ENCODE assay signal across 8 cellular contexts in genomic region chr9:22455181-22455580, GRCh38. TPM values are rescaled to one million over a fixed set of nuclear protein-coding genes. Genes with fewer than 3 reads are reported as not detected.
"Had no signal": no experiment of that assay in that cellular context is flagged by ENCODE, and none has a peak within 500 bp of the region (broad histone marks: within the 10 kb centered on the region; RNA-seq: fewer than 3 reads in every experiment).

No MANE protein-coding gene starts in this region.

- H3K27ac Mint-ChIP-seq: GM23338, H9, IgD-negative memory B cell had no signal

- DNase-seq: H9, HCEC 1CT had no signal

- ATAC-seq: GM23338, HepG2 had no signal

- H3K4me1 Mint-ChIP-seq: GM23338, H9 had no signal

- H3K27ac ChIP-seq: HL-60 had no signal

- H3K4me3 Mint-ChIP-seq: GM23338, H9, IgD-negative memory B cell had no signal

- H3K4me2 ChIP-seq: GM23338 had no signal

- FAIRE-seq: H1, H54, HepG2 had no signal

- H3K36me3 Mint-ChIP-seq: IgD-negative memory B cell had no signal

- H3K4me3 ChIP-seq: GM23338 had no signal

- H3K9me3 Mint-ChIP-seq: GM23338, H9, IgD-negative memory B cell had no signal

RNA-seq across cellular contexts. Expression of gene DMRTA1, which starts 8.6 kb away (rescaled TPM):
- polyA plus RNA-seq: IgD-negative memory B cell had no signal
